ENCODE assay signal across 36 cellular contexts in genomic region chr4:91567594-91567993, GRCh38.
"Had no signal": no experiment of that assay in that cellular context is flagged by ENCODE, and none has a peak within 500 bp of the region (broad histone marks: within the 10 kb centered on the region; RNA-seq: fewer than 3 reads in every experiment).

No MANE protein-coding gene starts in this region.

- H3K36me3 ChIP-seq: adrenal gland, esophagus squamous epithelium, gastroesophageal sphincter, WERI-Rb-1 had no signal

- ATAC-seq: activated CD4-positive, alpha-beta T cell treated with anti-CD3 and anti-CD28 coated beads for 36 hours; activated CD8-positive, alpha-beta memory T cell treated with anti-CD3 and anti-CD28 coated beads, Interleukin-2, amount 10 ng/mL, durations not matched to agents 7 days and 5 days; activated CD8-positive, alpha-beta T cell treated with anti-CD3 and anti-CD28 coated beads, Interleukin-2, amount 10 ng/mL, durations not matched to agents 7 days and 5 days; activated naive CD8-positive, alpha-beta T cell treated with anti-CD3 and anti-CD28 coated beads, Interleukin-2, amount 50 U/mL, for 24 hours; body of pancreas; effector memory CD8-positive, alpha-beta T cell; gastroesophageal sphincter; T-helper 17 cell had no signal

- H3K27ac Mint-ChIP-seq: activated CD4-positive, alpha-beta memory T cell treated with anti-CD3 and anti-CD28 coated beads for 36 hours; activated CD4-positive, alpha-beta T cell treated with anti-CD3 and anti-CD28 coated beads for 36 hours; activated CD4-positive, alpha-beta T cell treated with anti-CD3 and anti-CD28 coated beads, Interleukin-2, amount 10 ng/mL, durations not matched to agents 24 days and 14 days; activated CD8-positive, alpha-beta memory T cell treated with anti-CD3 and anti-CD28 coated beads, Interleukin-2, amount 10 ng/mL, durations not matched to agents 7 days and 5 days; activated CD8-positive, alpha-beta T cell treated with anti-CD3 and anti-CD28 coated beads, Interleukin-2, amount 10 ng/mL, durations not matched to agents 7 days and 5 days; activated naive CD4-positive, alpha-beta T cell treated with anti-CD3 and anti-CD28 coated beads for 36 hours; activated naive CD4-positive, alpha-beta T cell treated with anti-CD3 and anti-CD28 coated beads, Interleukin-2, amount 50 U/mL, for 24 hours; activated naive CD8-positive, alpha-beta T cell treated with anti-CD3 and anti-CD28 coated beads for 36 hours; activated naive CD8-positive, alpha-beta T cell treated with anti-CD3 and anti-CD28 coated beads, Interleukin-2, amount 50 U/mL, for 24 hours; activated T-helper 1 cell treated with anti-CD3 and anti-CD28 coated beads, Interleukin-12 subunit alpha, Interleukin-12 subunit beta, Interleukin-2, Interleukin-4 antibody, amounts not matched to agents 30 ng/mL and 10 ng/mL and 1 ng/mL, durations not matched to agents 14 hours and 24 hours and 36 hours; activated T-helper 2 cell treated with anti-CD3 and anti-CD28 coated beads, Interferon-gamma antibody, Interleukin-2, Interleukin-4, amounts not matched to agents 10 μg/mL and 5 μg/mL and 100 μg/mL, durations not matched to agents 14 hours and 24 hours and 36 hours; effector memory CD8-positive, alpha-beta T cell; T-helper 17 cell; T-helper 2 cell treated with Interferon-gamma antibody and Interleukin-4, amounts not matched to agents 5 μg/mL and 100 μg/mL, for 36 hours had no signal

- H3K27me3 ChIP-seq: adrenal gland, body of pancreas, esophagus squamous epithelium, gastroesophageal sphincter had no signal

- H3K4me1 Mint-ChIP-seq: activated CD4-positive, alpha-beta T cell treated with anti-CD3 and anti-CD28 coated beads for 36 hours; activated CD4-positive, alpha-beta T cell treated with anti-CD3 and anti-CD28 coated beads, Interleukin-2, amount 10 ng/mL, durations not matched to agents 24 days and 14 days; activated CD8-positive, alpha-beta memory T cell treated with anti-CD3 and anti-CD28 coated beads, Interleukin-2, amount 10 ng/mL, durations not matched to agents 7 days and 5 days; activated naive CD4-positive, alpha-beta T cell treated with anti-CD3 and anti-CD28 coated beads, Interleukin-2, amount 50 U/mL, for 24 hours; activated naive CD8-positive, alpha-beta T cell treated with anti-CD3 and anti-CD28 coated beads for 36 hours; activated naive CD8-positive, alpha-beta T cell treated with anti-CD3 and anti-CD28 coated beads, Interleukin-2, amount 50 U/mL, for 24 hours; T-helper 17 cell had no signal

- H3K27ac ChIP-seq: adrenal gland, body of pancreas, esophagus squamous epithelium, gastroesophageal sphincter, WERI-Rb-1 had no signal

- DNase-seq: activated CD4-positive, alpha-beta memory T cell treated with anti-CD3 and anti-CD28 coated beads for 36 hours; activated CD4-positive, alpha-beta T cell treated with anti-CD3 and anti-CD28 coated beads for 36 hours; activated CD4-positive, alpha-beta T cell treated with anti-CD3 and anti-CD28 coated beads, Interleukin-2, amount 10 ng/mL, durations not matched to agents 24 days and 14 days; activated CD4-positive, CD25-positive, alpha-beta regulatory T cell; activated CD4-positive, CD25-positive, alpha-beta regulatory T cell treated with anti-CD3 and anti-CD28 coated beads, Interleukin-2, amount 50 U/mL, for 72 hours; activated CD8-positive, alpha-beta memory T cell treated with anti-CD3 and anti-CD28 coated beads, Interleukin-2, amount 10 ng/mL, durations not matched to agents 7 days and 5 days; activated CD8-positive, alpha-beta memory T cell treated with anti-CD3 and anti-CD28 coated beads, Interleukin-2, amount 50 U/mL, for 4 hours; activated CD8-positive, alpha-beta T cell treated with anti-CD3 and anti-CD28 coated beads, Interleukin-2, amount 10 ng/mL, durations not matched to agents 7 days and 5 days; activated effector memory CD4-positive, alpha-beta T cell treated with anti-CD3 and anti-CD28 coated beads, Interleukin-2, amount 50 U/mL, for 16 hours; activated naive CD4-positive, alpha-beta T cell treated with anti-CD3 and anti-CD28 coated beads for 36 hours; activated naive CD8-positive, alpha-beta T cell treated with anti-CD3 and anti-CD28 coated beads for 36 hours; activated naive CD8-positive, alpha-beta T cell treated with anti-CD3 and anti-CD28 coated beads, Interleukin-2, amount 50 U/mL, for 24 hours; activated T-cell treated with anti-CD3 and anti-CD28 coated beads, Interleukin-2, amount 50 U/mL, for 1 hour; activated T-cell treated with anti-CD3 and anti-CD28 coated beads, Interleukin-2, amount 50 U/mL, for 48 hours; adrenal gland; amygdala; aorta; body of pancreas; caudate nucleus; cortex of kidney; dermis blood vessel endothelial cell; effector CD4-positive, alpha-beta T cell; effector memory CD8-positive, alpha-beta T cell; erythroblast; esophagus squamous epithelium; foreskin melanocyte; head of caudate nucleus; T-helper 1 cell; T-helper 17 cell; T1000; WERI-Rb-1 had no signal

- H3K4me3 ChIP-seq: adrenal gland, body of pancreas, esophagus squamous epithelium, gastroesophageal sphincter had no signal

- H3K27me3 Mint-ChIP-seq: activated CD4-positive, alpha-beta memory T cell treated with anti-CD3 and anti-CD28 coated beads for 36 hours; activated CD4-positive, alpha-beta T cell treated with anti-CD3 and anti-CD28 coated beads for 36 hours; activated CD4-positive, alpha-beta T cell treated with anti-CD3 and anti-CD28 coated beads, Interleukin-2, amount 10 ng/mL, durations not matched to agents 24 days and 14 days; activated CD8-positive, alpha-beta memory T cell treated with anti-CD3 and anti-CD28 coated beads, Interleukin-2, amount 10 ng/mL, durations not matched to agents 7 days and 5 days; activated naive CD4-positive, alpha-beta T cell treated with anti-CD3 and anti-CD28 coated beads, Interleukin-2, amount 50 U/mL, for 24 hours; activated naive CD8-positive, alpha-beta T cell treated with anti-CD3 and anti-CD28 coated beads for 36 hours; activated naive CD8-positive, alpha-beta T cell treated with anti-CD3 and anti-CD28 coated beads, Interleukin-2, amount 50 U/mL, for 24 hours; effector memory CD8-positive, alpha-beta T cell; T-helper 17 cell had no signal

- H3K9me3 ChIP-seq: adrenal gland, body of pancreas, esophagus squamous epithelium had no signal

- H3K36me3 Mint-ChIP-seq: activated CD4-positive, alpha-beta memory T cell treated with anti-CD3 and anti-CD28 coated beads for 36 hours; activated CD8-positive, alpha-beta memory T cell treated with anti-CD3 and anti-CD28 coated beads, Interleukin-2, amount 10 ng/mL, durations not matched to agents 7 days and 5 days; activated naive CD4-positive, alpha-beta T cell treated with anti-CD3 and anti-CD28 coated beads, Interleukin-2, amount 50 U/mL, for 24 hours; activated naive CD8-positive, alpha-beta T cell treated with anti-CD3 and anti-CD28 coated beads for 36 hours had no signal

- H3K4me3 Mint-ChIP-seq: activated CD4-positive, alpha-beta memory T cell treated with anti-CD3 and anti-CD28 coated beads for 36 hours; activated CD4-positive, alpha-beta T cell treated with anti-CD3 and anti-CD28 coated beads for 36 hours; activated CD4-positive, alpha-beta T cell treated with anti-CD3 and anti-CD28 coated beads, Interleukin-2, amount 10 ng/mL, durations not matched to agents 24 days and 14 days; activated CD8-positive, alpha-beta memory T cell treated with anti-CD3 and anti-CD28 coated beads, Interleukin-2, amount 10 ng/mL, durations not matched to agents 7 days and 5 days; activated CD8-positive, alpha-beta T cell treated with anti-CD3 and anti-CD28 coated beads, Interleukin-2, amount 10 ng/mL, durations not matched to agents 7 days and 5 days; activated naive CD4-positive, alpha-beta T cell treated with anti-CD3 and anti-CD28 coated beads for 36 hours; activated naive CD4-positive, alpha-beta T cell treated with anti-CD3 and anti-CD28 coated beads, Interleukin-2, amount 50 U/mL, for 24 hours; activated naive CD8-positive, alpha-beta T cell treated with anti-CD3 and anti-CD28 coated beads for 36 hours; activated naive CD8-positive, alpha-beta T cell treated with anti-CD3 and anti-CD28 coated beads, Interleukin-2, amount 50 U/mL, for 24 hours; activated T-helper 1 cell treated with anti-CD3 and anti-CD28 coated beads, Interleukin-12 subunit alpha, Interleukin-12 subunit beta, Interleukin-2, Interleukin-4 antibody, amounts not matched to agents 30 ng/mL and 10 ng/mL and 1 ng/mL, durations not matched to agents 14 hours and 24 hours and 36 hours; effector memory CD8-positive, alpha-beta T cell; T-helper 17 cell; T-helper 2 cell treated with Interferon-gamma antibody and Interleukin-4, amounts not matched to agents 5 μg/mL and 100 μg/mL, for 36 hours had no signal

- H3K4me1 ChIP-seq: adrenal gland, body of pancreas, esophagus squamous epithelium, gastroesophageal sphincter had no signal
